Comparison of ENCODE assay signal across 24 cellular contexts in the genomic region with DNA sequence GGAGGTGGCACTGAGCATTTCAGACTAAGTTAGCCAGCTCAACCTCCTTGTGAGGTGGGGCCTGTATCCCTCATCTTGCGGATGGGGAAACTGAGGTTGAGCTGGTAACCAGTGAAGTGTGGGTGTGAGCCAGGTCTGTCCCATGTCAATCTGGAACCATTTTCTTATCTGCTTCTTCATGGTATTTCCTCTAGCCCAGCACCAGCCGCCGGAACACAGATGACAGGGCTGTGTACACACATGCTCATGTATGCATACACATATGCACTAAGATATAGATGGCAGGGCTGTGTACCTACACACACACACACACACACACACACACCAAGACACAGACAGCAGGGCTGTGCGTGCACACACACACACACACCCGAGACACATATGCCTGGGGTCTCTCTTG. TPM values are rescaled to one million over a fixed set of nuclear protein-coding genes. Genes with fewer than 3 reads are reported as not detected.
A peak's percentile ranks its signal among the peaks of the same experiment; 100 is the strongest.
DNase-seq lines count a peak whose midpoint lies in the region; ATAC-seq and TF ChIP-seq lines count a peak whose summit lies in the region.
"Had no signal": no experiment of that assay in that cellular context is flagged by ENCODE, and none has a peak within 500 bp of the region (broad histone marks: within the 10 kb centered on the region; RNA-seq: fewer than 3 reads in every experiment).

No MANE protein-coding gene starts in this region.

- TF ChIP-seq CTCF in right atrium auricular region (IDR thresholded peaks at IDR 0.05) (no peak), lower lobe of right lung (IDR thresholded peaks at IDR 0.05) (no peak), suprapubic skin (IDR thresholded peaks at IDR 0.05) (no peak)

- TF ChIP-seq EP300 in suprapubic skin (IDR thresholded peaks at IDR 0.05): no peak

- H3K4me1 ChIP-seq in right atrium auricular region: no peaks in the 10 kb centered on the region
- H3K4me1 ChIP-seq in lower lobe of right lung: peaks cover 6% of the 10 kb centered on the region
- H3K4me1 ChIP-seq in suprapubic skin: no peaks in the 10 kb centered on the region
- H3K4me1 ChIP-seq: BLaER1 had no signal

- H3K9me3 ChIP-seq in right atrium auricular region: no peaks in the 10 kb centered on the region
- H3K9me3 ChIP-seq in lower lobe of right lung: no peaks in the 10 kb centered on the region
- H3K9me3 ChIP-seq in suprapubic skin: no peaks in the 10 kb centered on the region
- H3K9me3 ChIP-seq: BLaER1 had no signal

- TF ChIP-seq POLR2A in suprapubic skin (IDR thresholded peaks at IDR 0.05): no peak

- H3K36me3 ChIP-seq in right atrium auricular region (no peaks in the 10 kb centered on the region), lower lobe of right lung (no peaks in the 10 kb centered on the region), suprapubic skin (no peaks in the 10 kb centered on the region)
- H3K36me3 ChIP-seq: BLaER1 had no signal

- H3K27ac ChIP-seq in right atrium auricular region (no peak overlapping the region), lower lobe of right lung (no peak overlapping the region), suprapubic skin (no peak overlapping the region)
- H3K27ac ChIP-seq: BLaER1, RWPE1 had no signal

- intact Hi-C loops in left ventricle myocardium superior (cut with micrococcal nuclease): no loop called here
- intact Hi-C loops in lower lobe of right lung (cut with DNase I): no loop called here

- WGBS in suprapubic skin: 96% methylated on average over 5 of the region's 5 CpGs

- H3K27me3 ChIP-seq in right atrium auricular region: no peaks in the 10 kb centered on the region
- H3K27me3 ChIP-seq in lower lobe of right lung (ENCODE audit: low read depth): no peaks in the 10 kb centered on the region
- H3K27me3 ChIP-seq in suprapubic skin: peaks cover 3% of the 10 kb centered on the region
- H3K27me3 ChIP-seq: BLaER1 had no signal

- no peak for ATAC-seq in left ventricle myocardium superior
- ATAC-seq in lower lobe of right lung: no peak
- no peak for ATAC-seq in SK-N-SH treated with all-trans-retinoic acid at 6 μM for 48 hours
- ATAC-seq: HepG2, Panc1 had no signal

- no peak overlapping the region for H3K4me3 ChIP-seq in right atrium auricular region
- H3K4me3 ChIP-seq in lower lobe of right lung: no peak overlapping the region
- H3K4me3 ChIP-seq in suprapubic skin: no peak overlapping the region
- H3K4me3 ChIP-seq: BLaER1 had no signal

- DNase-seq in activated effector memory CD4-positive, alpha-beta T cell treated with anti-CD3 and anti-CD28 coated beads, Interleukin-2, amount 50 U/mL, for 16 hours: peak; percentile 28
- no peak for DNase-seq in activated effector memory CD4-positive, alpha-beta T cell treated with Interleukin-2 at 50 U/mL for 16 hours
- DNase-seq in left ventricle myocardium superior (peak; percentile 4), right atrium auricular region (ENCODE audit: low spot score) (no peak), lower lobe of right lung (peak; percentile 19), suprapubic skin (ENCODE audit: low spot score in 2 of 2) (peak; percentile 46 to 50), inferior parietal cortex (ENCODE audit: extremely low spot score) (no peak)
- DNase-seq: CD4-positive, CD25-positive, alpha-beta regulatory T cell; DMS153; DND-41; Karpas-422; NCI-H1092 treated with DMSO at 0.1 percent for 48 hours; NCI-H1436; NCI-H187 treated with DMSO at 0.1 percent for 48 hours; NCI-H2171 treated with DMSO at 0.1 percent for 48 hours; NCI-H510A treated with DMSO at 0.1 percent for 48 hours; SHP77 treated with DMSO at 0.1 percent for 48 hours had no signal

TF ChIP-seq in SK-N-SH treated with all-trans-retinoic acid at 6 μM for 48 hours, 23 proteins besides CTCF, POLR2A, EP300 and RAD21:
- no peak for TF ChIP-seq SNAI2 (CRISPR knock-in tag; IDR thresholded peaks at IDR 0.05)
- TF ChIP-seq, protein P1, sequence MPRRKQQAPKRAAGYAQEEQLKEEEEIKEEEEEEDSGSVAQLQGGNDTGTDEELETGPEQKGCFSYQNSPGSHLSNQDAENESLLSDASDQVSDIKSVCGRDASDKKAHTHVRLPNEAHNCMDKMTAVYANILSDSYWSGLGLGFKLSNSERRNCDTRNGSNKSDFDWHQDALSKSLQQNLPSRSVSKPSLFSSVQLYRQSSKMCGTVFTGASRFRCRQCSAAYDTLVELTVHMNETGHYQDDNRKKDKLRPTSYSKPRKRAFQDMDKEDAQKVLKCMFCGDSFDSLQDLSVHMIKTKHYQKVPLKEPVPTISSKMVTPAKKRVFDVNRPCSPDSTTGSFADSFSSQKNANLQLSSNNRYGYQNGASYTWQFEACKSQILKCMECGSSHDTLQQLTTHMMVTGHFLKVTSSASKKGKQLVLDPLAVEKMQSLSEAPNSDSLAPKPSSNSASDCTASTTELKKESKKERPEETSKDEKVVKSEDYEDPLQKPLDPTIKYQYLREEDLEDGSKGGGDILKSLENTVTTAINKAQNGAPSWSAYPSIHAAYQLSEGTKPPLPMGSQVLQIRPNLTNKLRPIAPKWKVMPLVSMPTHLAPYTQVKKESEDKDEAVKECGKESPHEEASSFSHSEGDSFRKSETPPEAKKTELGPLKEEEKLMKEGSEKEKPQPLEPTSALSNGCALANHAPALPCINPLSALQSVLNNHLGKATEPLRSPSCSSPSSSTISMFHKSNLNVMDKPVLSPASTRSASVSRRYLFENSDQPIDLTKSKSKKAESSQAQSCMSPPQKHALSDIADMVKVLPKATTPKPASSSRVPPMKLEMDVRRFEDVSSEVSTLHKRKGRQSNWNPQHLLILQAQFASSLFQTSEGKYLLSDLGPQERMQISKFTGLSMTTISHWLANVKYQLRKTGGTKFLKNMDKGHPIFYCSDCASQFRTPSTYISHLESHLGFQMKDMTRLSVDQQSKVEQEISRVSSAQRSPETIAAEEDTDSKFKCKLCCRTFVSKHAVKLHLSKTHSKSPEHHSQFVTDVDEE (CRISPR knock-in tag; IDR thresholded peaks at IDR 0.05): no peak
- TF ChIP-seq ZNF70 (CRISPR knock-in tag; IDR thresholded peaks at IDR 0.05): no peak
- TF ChIP-seq CSDC2 (CRISPR knock-in tag; IDR thresholded peaks at IDR 0.05): no peak
- no peak for TF ChIP-seq TOX (CRISPR knock-in tag; IDR thresholded peaks at IDR 0.05; ENCODE audit: borderline replicate concordance)
- TF ChIP-seq ZFP30 (CRISPR knock-in tag; IDR thresholded peaks at IDR 0.05): no peak
- TF ChIP-seq OSR1 (CRISPR knock-in tag; IDR thresholded peaks at IDR 0.05): no peak
TF ChIP-seq in SK-N-SH treated with all-trans-retinoic acid at 6 μM for 48 hours: peak in this region for 0.

RNA-seq across cellular contexts. Expression of a gene that starts 18.5 kb away (rescaled TPM):
- total RNA-seq in left ventricle myocardium superior (36.0 TPM), right atrium auricular region (10 to 100 TPM; 62.0 to 77.2 TPM), lower lobe of right lung (183 TPM), suprapubic skin (10 to 100 TPM; 14.4 to 62.9 (median 33.6) TPM)
- total RNA-seq: CD4-positive, CD25-positive, alpha-beta regulatory T cell; HepG2; HT-29; OCI-LY7 had no signal

Comparison
In these comparisons a context has a peak if more than half of its experiments do, and no peak if none do; other contexts are left out.
1. DNase-seq: peak in activated effector memory CD4-positive, alpha-beta T cell treated with anti-CD3 and anti-CD28 coated beads, Interleukin-2, amount 50 U/mL, for 16 hours (single experiment), left ventricle myocardium superior (single experiment), lower lobe of right lung (single experiment) and suprapubic skin (2 of 2); none in activated effector memory CD4-positive, alpha-beta T cell treated with Interleukin-2 at 50 U/mL for 16 hours (single experiment), right atrium auricular region (single experiment) and inferior parietal cortex (single experiment).